Comparison of ENCODE assay signal across 17 cellular contexts in the genomic region with DNA sequence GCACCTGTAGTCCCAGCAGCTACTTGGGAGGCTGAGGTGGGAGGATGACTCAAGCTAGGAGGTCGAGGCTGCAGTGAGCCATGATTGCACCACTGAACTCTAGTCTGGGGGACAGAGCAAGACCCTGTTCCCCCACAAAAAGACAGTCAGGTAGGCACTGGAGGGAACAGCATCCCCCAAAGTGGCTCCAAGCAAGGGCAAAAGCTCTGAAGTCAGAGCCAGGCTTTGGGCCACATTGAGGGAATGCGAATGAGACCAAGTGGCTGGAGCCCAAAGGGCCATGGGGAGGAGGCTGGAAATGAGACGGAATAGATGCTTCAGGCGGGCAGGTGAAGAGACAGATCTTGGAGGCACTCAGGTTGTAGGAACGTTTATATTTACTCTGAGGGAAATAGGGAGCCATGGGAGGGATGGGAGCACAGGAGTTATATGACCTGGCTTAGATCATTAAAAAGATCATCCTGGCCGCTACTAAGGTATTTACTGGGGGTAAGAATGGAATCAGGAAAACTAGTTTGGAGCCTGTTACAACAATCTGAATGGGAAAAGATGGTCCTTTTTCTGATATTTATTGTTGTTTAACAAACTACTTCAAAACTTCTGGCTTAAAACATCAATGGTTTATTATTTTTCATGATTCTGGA.
DNase-seq lines count a peak whose midpoint lies in the region; ATAC-seq, FAIRE-seq and TF ChIP-seq lines count a peak whose summit lies in the region.
"Had no signal": no experiment of that assay in that cellular context is flagged by ENCODE, and none has a peak within 500 bp of the region (broad histone marks: within the 10 kb centered on the region; RNA-seq: fewer than 3 reads in every experiment).

No MANE protein-coding gene starts in this region.

- no peak overlapping the region for H3K4me3 Mint-ChIP-seq in T-helper 1 cell treated with Interleukin-12 subunit alpha and Interleukin-12 subunit beta and Interleukin-4 antibody, amounts not matched to agents 30 μg/mL and 1 μg/mL, for 36 hours
- H3K4me3 Mint-ChIP-seq in stimulated activated memory B cell treated with anti-CD40 and anti-IgM and Interleukin-4, amounts not matched to agents 10 μg/mL and 1 μg/mL and 100 μg/mL, for 72 hours = no peak overlapping the region
- H3K4me3 Mint-ChIP-seq: CD8-positive, alpha-beta memory T cell had no signal

- ATAC-seq in IMR-90 (ENCODE audit: low read depth) (no peak), K562 (no peak)
- ATAC-seq in stimulated activated memory B cell treated with anti-CD40 and anti-IgM and Interleukin-4, amounts not matched to agents 10 μg/mL and 1 μg/mL and 100 μg/mL, for 72 hours = no peak

- TF ChIP-seq EP300 in K562 (IDR thresholded peaks at IDR 0.05; ENCODE audit: low read length) = no peak

- CTCF ChIA-PET in IMR-90 (lab: Yijun Ruan, JAX) (no interaction called here), K562 (lab: Yijun Ruan, JAX; ENCODE audit: low intra/inter-chr PET ratio) (no interaction called here)

- no peak overlapping the region for H2AK5ac ChIP-seq in IMR-90 (ENCODE audit: low read depth, low read length)

- TF ChIP-seq CTCF in IMR-90 (conservative IDR thresholded peaks at IDR 0.05; ENCODE audit: low read depth, low read length) = no peak
- TF ChIP-seq CTCF in K562 (IDR thresholded peaks at IDR 0.05 in 2 of 3, conservative IDR thresholded peaks at IDR 0.05 in 1 of 3; ENCODE audit: insufficient read depth in 2 of 3, low read depth in 1 of 3, low read length in 3 of 3) = no peak

- TF ChIP-seq POLR2A in IMR-90 (IDR thresholded peaks at IDR 0.05; ENCODE audit: low read depth, low read length) (no peak), K562 (conservative IDR thresholded peaks at IDR 0.05) (no peak)

- peaks cover 0 to 13% of the 10 kb centered on the region in 2 experiments; a peak in 2 of 4 replicates for H3K79me1 ChIP-seq in IMR-90 (ENCODE audit: low read depth in 1 of 2, low read length in 2 of 2)

- POLR2A ChIA-PET in IMR-90 (lab: Charles Lee; ENCODE audit: unreplicated experiment) = no interaction called here
- POLR2A ChIA-PET in K562 (lab: Yijun Ruan, JAX) = interaction anchor here (1.2 kb wide), 1 partner anchor 17 kb away, joined by 4 read pairs; no protein-coding TSS in a partner anchor

- H3K36me3 ChIP-seq in IMR-90 (ENCODE audit: control insufficient read depth, insufficient read depth, low read length) = no peaks in the 10 kb centered on the region
- no peaks in the 10 kb centered on the region for H3K36me3 ChIP-seq in K562 (ENCODE audit: control insufficient read depth, insufficient read depth, low read length)
- H3K36me3 ChIP-seq: BLaER1 had no signal

- no peaks in the 10 kb centered on the region for H3K27me3 ChIP-seq in IMR-90 (ENCODE audit: control insufficient read depth, insufficient read depth, low read length)
- H3K27me3 ChIP-seq in K562 (ENCODE audit: control insufficient read depth in 2 of 2, insufficient read depth in 2 of 2, low read length in 2 of 2) = no peaks in the 10 kb centered on the region
- H3K27me3 ChIP-seq: BLaER1 had no signal

- no peak overlapping the region for H2BK5ac ChIP-seq in IMR-90 (ENCODE audit: low read depth, low read length, poor library complexity, severe bottlenecking)

- H3K56ac ChIP-seq in IMR-90 (ENCODE audit: extremely low read depth, insufficient read depth, low read length) = no peak overlapping the region

- no peak overlapping the region for H3K4me3 ChIP-seq in IMR-90 (ENCODE audit: insufficient read depth, low read depth, low read length)
- H3K4me3 ChIP-seq in K562 = no peak overlapping the region
- H3K4me3 ChIP-seq: BLaER1 had no signal

- H3K4me2 ChIP-seq in IMR-90 (ENCODE audit: low read depth, low read length) (no peak overlapping the region), K562 (ENCODE audit: insufficient read depth, low read length) (no peak overlapping the region)
- H3K4me2 ChIP-seq: BLaER1 had no signal

- H4K8ac ChIP-seq in IMR-90 (ENCODE audit: low read depth in 2 of 2, low read length in 2 of 2) = no peak overlapping the region

- H2BK20ac ChIP-seq in IMR-90 (ENCODE audit: low read depth, low read length) = no peak overlapping the region

- H3K9me1 ChIP-seq in IMR-90 (ENCODE audit: insufficient read depth, low read length) (0 out of 2 replicates have a peak, but pooled peaks cover 8% of the 10 kb centered on the region), K562 (ENCODE audit: control insufficient read depth, insufficient read depth, low read length) (no peaks in the 10 kb centered on the region)

- H3K36me3 Mint-ChIP-seq in T-helper 1 cell treated with Interleukin-12 subunit alpha and Interleukin-12 subunit beta and Interleukin-4 antibody, amounts not matched to agents 30 μg/mL and 1 μg/mL, for 36 hours (ENCODE audit: low read depth) = peaks cover 5% of the 10 kb centered on the region
- no peaks in the 10 kb centered on the region for H3K36me3 Mint-ChIP-seq in stimulated activated memory B cell treated with anti-CD40 and anti-IgM and Interleukin-4, amounts not matched to agents 10 μg/mL and 1 μg/mL and 100 μg/mL, for 72 hours

- TF ChIP-seq RAD21 in IMR-90 (IDR thresholded peaks at IDR 0.05; ENCODE audit: low read length) = no peak
- no peak for TF ChIP-seq RAD21 in K562 (CRISPR knock-in tag; conservative IDR thresholded peaks at IDR 0.05 in 1 of 2, IDR thresholded peaks at IDR 0.05 in 1 of 2)

- H3K27me3 Mint-ChIP-seq in T-helper 1 cell treated with Interleukin-12 subunit alpha and Interleukin-12 subunit beta and Interleukin-4 antibody, amounts not matched to agents 30 μg/mL and 1 μg/mL, for 36 hours (ENCODE audit: low read depth) = no peaks in the 10 kb centered on the region
- H3K27me3 Mint-ChIP-seq in stimulated activated memory B cell treated with anti-CD40 and anti-IgM and Interleukin-4, amounts not matched to agents 10 μg/mL and 1 μg/mL and 100 μg/mL, for 72 hours = no peaks in the 10 kb centered on the region
- H3K27me3 Mint-ChIP-seq: CD8-positive, alpha-beta memory T cell had no signal

- 0 out of 3 replicates have a peak overlapping the region, but pooled peaks have one; percentile 23 for H2BK15ac ChIP-seq in IMR-90 (ENCODE audit: low read depth, low read length)

- H4K20me1 ChIP-seq in IMR-90 (ENCODE audit: insufficient read depth, low read length) (no peaks in the 10 kb centered on the region), K562 (replicated peaks; ENCODE audit: control insufficient read depth, insufficient read depth, low read length) (no peaks in the 10 kb centered on the region)
- H4K20me1 ChIP-seq: BLaER1 had no signal

- BruUV-seq in IMR-90 (replicated peaks; lab: Mats Ljungman, UMichigan) (no TSS peak), K562 (replicated peaks; lab: Mats Ljungman, UMichigan) (no TSS peak)

- no peak overlapping the region for H3K14ac ChIP-seq in IMR-90 (replicated peaks; ENCODE audit: low read depth, low read length)

- no peak for FAIRE-seq in K562 (lab: Jason Lieb, UNC)
- FAIRE-seq: GM19239, HTR-8/SVneo had no signal

- peak overlapping the region; percentile 3 for H3K27ac Mint-ChIP-seq in T-helper 1 cell treated with Interleukin-12 subunit alpha and Interleukin-12 subunit beta and Interleukin-4 antibody, amounts not matched to agents 30 μg/mL and 1 μg/mL, for 36 hours
- peak overlapping the region; percentile 19 for H3K27ac Mint-ChIP-seq in stimulated activated memory B cell treated with anti-CD40 and anti-IgM and Interleukin-4, amounts not matched to agents 10 μg/mL and 1 μg/mL and 100 μg/mL, for 72 hours

- H3K9ac ChIP-seq in IMR-90 (ENCODE audit: low read depth, low read length) (no peak overlapping the region), K562 (ENCODE audit: insufficient read depth in 1 of 2, low read depth in 2 of 2, low read length in 2 of 2) (no peak overlapping the region; a peak in 1 of 4 replicates)
- H3K9ac ChIP-seq: BLaER1 had no signal

- intact Hi-C loops in IMR-90 (cut with micrococcal nuclease) = no loop called here
- intact Hi-C loops in K562 (cut with micrococcal nuclease) = no loop called here

- H4K91ac ChIP-seq in IMR-90 (ENCODE audit: insufficient read depth, low read depth, low read length) = no peak overlapping the region

- no peak overlapping the region for H3K23ac ChIP-seq in IMR-90 (ENCODE audit: low read depth, low read length)

- no peak for DNase-seq in T-helper 1 cell
- DNase-seq in IMR-90 = no peak
- no peak for DNase-seq in K562 (ENCODE audit: extremely low read depth in 1 of 4, low spot score in 3 of 4)
- no peak for DNase-seq in DMS79 (lab: John Stamatoyannopoulos, UW)
- DNase-seq in G401 (ENCODE audit: low spot score) = no peak
- DNase-seq in stimulated activated CD4-positive, alpha-beta T cell treated with anti-CD3 and anti-CD28 coated beads, Interleukin-4, amount 100 ng/mL, for 1 hour = no peak
- DNase-seq: AML-193; Caco-2; CD8-positive, alpha-beta memory T cell; HCEC 1CT; KBM-7 had no signal

- H2BK120ac ChIP-seq in IMR-90 (ENCODE audit: low read depth, low read length) = no peak overlapping the region

- H3K9me3 Mint-ChIP-seq in T-helper 1 cell treated with Interleukin-12 subunit alpha and Interleukin-12 subunit beta and Interleukin-4 antibody, amounts not matched to agents 30 μg/mL and 1 μg/mL, for 36 hours = peaks cover 14% of the 10 kb centered on the region
- no peaks in the 10 kb centered on the region for H3K9me3 Mint-ChIP-seq in stimulated activated memory B cell treated with anti-CD40 and anti-IgM and Interleukin-4, amounts not matched to agents 10 μg/mL and 1 μg/mL and 100 μg/mL, for 72 hours

- H3K27ac ChIP-seq in IMR-90 (ENCODE audit: insufficient read depth, low read length) = no peak overlapping the region
- H3K27ac ChIP-seq in K562 (ENCODE audit: extremely low read depth, low read depth, low read length) = no peak overlapping the region
- H3K27ac ChIP-seq: 22Rv1, BLaER1 had no signal

- H3K9me3 ChIP-seq in IMR-90 (ENCODE audit: control insufficient read depth, insufficient read depth, low read length) (peaks cover 4% of the 10 kb centered on the region), K562 (replicated peaks; ENCODE audit: control insufficient read depth, insufficient read depth, low read depth, low read length) (no peaks in the 10 kb centered on the region)

- H3K4me1 Mint-ChIP-seq in T-helper 1 cell treated with Interleukin-12 subunit alpha and Interleukin-12 subunit beta and Interleukin-4 antibody, amounts not matched to agents 30 μg/mL and 1 μg/mL, for 36 hours (ENCODE audit: low read depth) = peaks cover 11% of the 10 kb centered on the region
- H3K4me1 Mint-ChIP-seq in stimulated activated memory B cell treated with anti-CD40 and anti-IgM and Interleukin-4, amounts not matched to agents 10 μg/mL and 1 μg/mL and 100 μg/mL, for 72 hours = peaks cover 25% of the 10 kb centered on the region

- peaks cover 4% of the 10 kb centered on the region; the same call in 1 of the 2 replicates for H3K4me1 ChIP-seq in IMR-90 (ENCODE audit: control insufficient read depth, insufficient read depth, low read length)
- peaks cover 0 to 4% of the 10 kb centered on the region in 2 experiments; a peak in 2 of 5 replicates for H3K4me1 ChIP-seq in K562 (replicated peaks in 1 of 2; ENCODE audit: control insufficient read depth in 2 of 2, insufficient read depth in 2 of 2, low read length in 2 of 2)

- H2AFZ ChIP-seq in IMR-90 (replicated peaks; ENCODE audit: low read length, poor library complexity) (no peak overlapping the region), K562 (ENCODE audit: low read depth, low read length) (no peak overlapping the region)

- no peak overlapping the region for H4K5ac ChIP-seq in IMR-90 (ENCODE audit: low read depth, low read length)

- H3K4ac ChIP-seq in IMR-90 (ENCODE audit: low read depth, low read length) = peak overlapping the region; percentile 12; the same call in 1 of the 2 replicates

- H3K79me2 ChIP-seq in K562 (ENCODE audit: control insufficient read depth, insufficient read depth, low read length) = no peaks in the 10 kb centered on the region

- dilution Hi-C loops in IMR-90 (cut with HindIII; ENCODE audit: low sequenced_read_pairs, unreplicated experiment) = no loop called here

- H3K18ac ChIP-seq in IMR-90 (ENCODE audit: low read depth, low read length) = no peak overlapping the region

- in situ Hi-C loops in IMR-90 (cut with MboI; ENCODE audit: low sequenced_read_pairs) (no loop called here), K562 (cut with MboI) (no loop called here), G401 (cut with HindIII; ENCODE audit: low sequenced_read_pairs) (no loop called here)

- WGBS in IMR-90 (ENCODE audit: extremely low coverage in 2 of 2, insufficient read length in 1 of 2), 2 experiments = 90% methylated on average over 5 of the region's 6 CpGs; no CpG with 5 or more reads in 1 of the 2 experiments
- 49% methylated on average over 6 of the region's 6 CpGs for WGBS in K562 (ENCODE audit: insufficient coverage, low coverage, missing lambda C conversion rate)

- peak overlapping the region; percentile 35 for H2AK9ac ChIP-seq in IMR-90 (replicated peaks; ENCODE audit: low read depth, low read length, poor library complexity)
